Comparison of ENCODE assay signal across 22 cellular contexts in the genomic region with DNA sequence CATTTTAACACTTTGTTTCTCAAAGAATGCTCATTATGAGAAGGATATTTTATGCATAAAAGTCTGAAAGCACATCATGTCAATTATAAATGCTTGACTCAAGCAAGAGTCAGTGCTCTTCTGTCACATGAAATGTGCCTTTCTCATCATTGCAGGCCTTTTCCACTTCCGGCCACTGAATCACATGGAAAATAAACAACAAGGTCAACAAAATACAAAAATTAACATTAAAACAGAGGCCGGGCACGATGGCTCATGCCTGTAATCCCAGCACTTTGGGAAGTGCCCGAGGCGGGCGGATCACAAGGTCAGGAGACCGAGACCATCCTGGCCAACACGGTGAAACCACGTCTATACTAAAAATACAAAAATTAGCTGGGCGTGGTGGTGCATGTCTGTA.
"Had no signal": no experiment of that assay in that cellular context is flagged by ENCODE, and none has a peak within 500 bp of the region (broad histone marks: within the 10 kb centered on the region; RNA-seq: fewer than 3 reads in every experiment).

No MANE protein-coding gene starts in this region.

- H3K27ac ChIP-seq: esophagus squamous epithelium, gastroesophageal sphincter, left ventricle myocardium inferior, lower lobe of right lung, pancreas, suprapubic skin, thyroid gland, upper lobe of left lung, uterus had no signal

- H3K27ac Mint-ChIP-seq: memory B cell, mesothelial cell of epicardium, nephron, progenitor cell of endocrine pancreas had no signal

- H3K36me3 ChIP-seq: esophagus squamous epithelium, gastroesophageal sphincter, left ventricle myocardium inferior, lower lobe of right lung, pancreas, suprapubic skin, thyroid gland, upper lobe of left lung, uterus had no signal

- H3K27me3 ChIP-seq: esophagus squamous epithelium, gastroesophageal sphincter, pancreas, suprapubic skin, thyroid gland, upper lobe of left lung, uterus had no signal

- ATAC-seq: gastroesophageal sphincter; left cardiac atrium; lower lobe of right lung; pancreas; right cardiac atrium; stimulated activated naive CD8-positive, alpha-beta T cell treated with anti-CD3 and anti-CD28 coated beads, Interleukin-15, Interleukin-2, amounts not matched to agents 100 U/mL and 50 U/mL, for 24 hours had no signal

- DNase-seq: dermis blood vessel endothelial cell; esophagus squamous epithelium; foreskin fibroblast; kidney; left cardiac atrium; left ventricle myocardium inferior; lower lobe of right lung; occipital lobe; pancreas; right cardiac atrium; stimulated activated CD4-positive, alpha-beta T cell treated with anti-CD3 and anti-CD28 coated beads, Interleukin-2, amount 100 ng/mL, for 48 hours; stimulated activated naive CD8-positive, alpha-beta T cell treated with anti-CD3 and anti-CD28 coated beads, Interleukin-15, Interleukin-2, amounts not matched to agents 100 U/mL and 50 U/mL, for 24 hours; thyroid gland; upper lobe of left lung; uterus had no signal

- H3K9me3 ChIP-seq: esophagus squamous epithelium, gastroesophageal sphincter, left ventricle myocardium inferior, lower lobe of right lung, pancreas, suprapubic skin, thyroid gland, upper lobe of left lung, uterus had no signal

- H3K4me1 Mint-ChIP-seq: nephron had no signal

- H3K4me3 ChIP-seq: esophagus squamous epithelium, gastroesophageal sphincter, left ventricle myocardium inferior, lower lobe of right lung, pancreas, smooth muscle cell, suprapubic skin, thyroid gland, upper lobe of left lung, uterus had no signal

- H3K36me3 Mint-ChIP-seq: memory B cell, mesothelial cell of epicardium had no signal

- H3K27me3 Mint-ChIP-seq: memory B cell, progenitor cell of endocrine pancreas had no signal

- H3K4me3 Mint-ChIP-seq: memory B cell, mesothelial cell of epicardium, nephron had no signal

- H3K4me1 ChIP-seq: esophagus squamous epithelium, gastroesophageal sphincter, left ventricle myocardium inferior, lower lobe of right lung, pancreas, suprapubic skin, thyroid gland, upper lobe of left lung, uterus had no signal

- H3K9me3 Mint-ChIP-seq: memory B cell, nephron had no signal
